Comparison of ENCODE assay signal across 28 cellular contexts in the genomic region with DNA sequence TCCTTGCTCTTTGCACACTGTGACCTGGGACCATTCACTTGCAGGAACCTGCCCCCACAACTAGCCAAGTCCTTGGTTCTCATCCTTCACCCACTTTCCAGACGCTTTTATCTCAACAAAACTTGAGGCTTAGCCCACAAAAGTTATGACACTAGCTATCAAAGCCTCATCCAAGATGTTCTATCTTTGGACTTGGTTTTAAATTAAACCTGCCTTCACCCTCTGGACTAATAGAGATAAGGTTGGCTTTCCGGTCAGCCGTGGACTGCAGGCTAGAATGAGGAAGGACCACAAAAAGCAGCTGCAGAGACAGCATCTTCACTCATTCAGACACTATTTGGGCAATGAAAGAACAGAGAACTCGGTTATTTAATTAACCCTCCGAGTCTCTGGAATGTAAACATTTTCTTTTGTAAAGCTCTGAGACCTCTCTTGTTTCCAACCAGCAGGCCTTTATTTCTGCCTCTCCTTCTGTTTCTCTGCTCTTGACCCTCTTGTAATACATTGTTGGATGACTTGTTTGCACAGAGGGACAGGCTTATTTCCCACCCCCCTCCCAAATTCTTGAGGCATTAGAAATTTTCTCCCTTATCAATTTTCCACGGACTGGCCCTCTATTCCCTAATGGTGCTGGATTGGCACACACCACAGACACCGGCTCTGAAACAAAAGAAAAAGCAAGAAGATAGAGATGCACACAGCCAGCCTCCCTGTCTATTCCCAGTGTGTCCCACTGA.
"Had no signal": no experiment of that assay in that cellular context is flagged by ENCODE, and none has a peak within 500 bp of the region (broad histone marks: within the 10 kb centered on the region; RNA-seq: fewer than 3 reads in every experiment).

No MANE protein-coding gene starts in this region.

- H3K36me3 Mint-ChIP-seq: activated CD8-positive, alpha-beta memory T cell treated with anti-CD3 and anti-CD28 coated beads, Interleukin-2, amount 10 ng/mL, durations not matched to agents 7 days and 5 days; activated naive CD4-positive, alpha-beta T cell treated with anti-CD3 and anti-CD28 coated beads, Interleukin-2, amount 10 ng/mL, durations not matched to agents 7 days and 5 days; natural killer cell treated with Interleukin-12 subunit alpha and Interleukin-12 subunit beta and Interleukin-15 and Interleukin-18, amount 100 ng/mL, for 72 hours had no signal

- H3K27ac Mint-ChIP-seq: activated CD4-positive, alpha-beta T cell treated with anti-CD3 and anti-CD28 coated beads, Interleukin-2, amount 10 ng/mL, durations not matched to agents 7 days and 5 days; activated CD8-positive, alpha-beta memory T cell treated with anti-CD3 and anti-CD28 coated beads, Interleukin-2, amount 10 ng/mL, durations not matched to agents 7 days and 5 days; activated CD8-positive, alpha-beta T cell treated with anti-CD3 and anti-CD28 coated beads for 36 hours; activated naive CD4-positive, alpha-beta T cell treated with anti-CD3 and anti-CD28 coated beads, Interleukin-2, amount 10 ng/mL, durations not matched to agents 7 days and 5 days; endodermal cell; natural killer cell treated with Interleukin-12 subunit alpha and Interleukin-12 subunit beta and Interleukin-15 and Interleukin-18, amount 100 ng/mL, for 72 hours; T-helper 1 cell treated with Interleukin-12 subunit alpha and Interleukin-12 subunit beta and Interleukin-4 antibody, amounts not matched to agents 30 μg/mL and 1 μg/mL, for 36 hours had no signal

- H3K9me3 ChIP-seq: esophagus squamous epithelium, gastrocnemius medialis, testis had no signal

- H3K9me3 Mint-ChIP-seq: activated CD4-positive, alpha-beta T cell treated with anti-CD3 and anti-CD28 coated beads, Interleukin-2, amount 10 ng/mL, durations not matched to agents 7 days and 5 days; activated CD8-positive, alpha-beta T cell treated with anti-CD3 and anti-CD28 coated beads for 36 hours; activated naive CD4-positive, alpha-beta T cell treated with anti-CD3 and anti-CD28 coated beads, Interleukin-2, amount 10 ng/mL, durations not matched to agents 7 days and 5 days; endodermal cell; T-helper 1 cell treated with Interleukin-12 subunit alpha and Interleukin-12 subunit beta and Interleukin-4 antibody, amounts not matched to agents 30 μg/mL and 1 μg/mL, for 36 hours had no signal

- H3K4me1 Mint-ChIP-seq: activated CD4-positive, alpha-beta T cell treated with anti-CD3 and anti-CD28 coated beads, Interleukin-2, amount 10 ng/mL, durations not matched to agents 7 days and 5 days; activated CD8-positive, alpha-beta memory T cell treated with anti-CD3 and anti-CD28 coated beads, Interleukin-2, amount 10 ng/mL, durations not matched to agents 7 days and 5 days; activated naive CD4-positive, alpha-beta T cell treated with anti-CD3 and anti-CD28 coated beads, Interleukin-2, amount 10 ng/mL, durations not matched to agents 7 days and 5 days had no signal

- H3K36me3 ChIP-seq: esophagus squamous epithelium, gastrocnemius medialis had no signal

- DNase-seq: activated CD4-positive, alpha-beta T cell treated with anti-CD3 and anti-CD28 coated beads, Interleukin-2, amount 10 ng/mL, durations not matched to agents 7 days and 5 days; activated CD4-positive, CD25-positive, alpha-beta regulatory T cell treated with anti-CD3 and anti-CD28 coated beads, Interleukin-2, amount 50 U/mL, for 72 hours; activated CD8-positive, alpha-beta memory T cell treated with anti-CD3 and anti-CD28 coated beads, Interleukin-2, amount 10 ng/mL, durations not matched to agents 7 days and 5 days; activated CD8-positive, alpha-beta T cell treated with anti-CD3 and anti-CD28 coated beads for 36 hours; activated effector memory CD4-positive, alpha-beta T cell treated with anti-CD3 and anti-CD28 coated beads, Interleukin-2, amount 50 U/mL, for 16 hours; activated naive CD4-positive, alpha-beta T cell treated with anti-CD3 and anti-CD28 coated beads, Interleukin-2, amount 10 ng/mL, durations not matched to agents 7 days and 5 days; activated T-cell treated with anti-CD3 and anti-CD28 coated beads for 4 hours; amygdala; cerebellar nuclear complex; endodermal cell; esophagus squamous epithelium; gastrocnemius medialis; hypothalamus; left ventricle myocardium superior; mammary epithelial cell; midbrain; occipital lobe; stimulated activated CD4-positive, alpha-beta T cell treated with anti-CD3 and anti-CD28 coated beads, Interleukin-2, amount 100 ng/mL, for 48 hours; stimulated activated CD8-positive, alpha-beta memory T cell treated with anti-CD3 and anti-CD28 coated beads, Interleukin-4, amount 100 ng/mL, for 48 hours; stimulated activated naive CD4-positive, alpha-beta T cell; T1000; testis; trophoblast cell had no signal

- H3K4me3 ChIP-seq: coronary artery, esophagus squamous epithelium, gastrocnemius medialis, testis had no signal

- H3K27me3 Mint-ChIP-seq: activated CD8-positive, alpha-beta T cell treated with anti-CD3 and anti-CD28 coated beads for 36 hours; activated naive CD4-positive, alpha-beta T cell treated with anti-CD3 and anti-CD28 coated beads, Interleukin-2, amount 10 ng/mL, durations not matched to agents 7 days and 5 days had no signal

- ATAC-seq: activated CD8-positive, alpha-beta memory T cell treated with anti-CD3 and anti-CD28 coated beads, Interleukin-2, amount 10 ng/mL, durations not matched to agents 7 days and 5 days; activated CD8-positive, alpha-beta T cell treated with anti-CD3 and anti-CD28 coated beads for 36 hours; gastrocnemius medialis; left ventricle myocardium superior; natural killer cell treated with Interleukin-12 subunit alpha and Interleukin-12 subunit beta and Interleukin-15 and Interleukin-18, amount 100 ng/mL, for 72 hours; sciatic nerve had no signal

- H3K4me3 Mint-ChIP-seq: activated CD4-positive, alpha-beta T cell treated with anti-CD3 and anti-CD28 coated beads, Interleukin-2, amount 10 ng/mL, durations not matched to agents 7 days and 5 days; activated CD8-positive, alpha-beta memory T cell treated with anti-CD3 and anti-CD28 coated beads, Interleukin-2, amount 10 ng/mL, durations not matched to agents 7 days and 5 days; activated CD8-positive, alpha-beta T cell treated with anti-CD3 and anti-CD28 coated beads for 36 hours; activated naive CD4-positive, alpha-beta T cell treated with anti-CD3 and anti-CD28 coated beads, Interleukin-2, amount 10 ng/mL, durations not matched to agents 7 days and 5 days; endodermal cell; natural killer cell treated with Interleukin-12 subunit alpha and Interleukin-12 subunit beta and Interleukin-15 and Interleukin-18, amount 100 ng/mL, for 72 hours; T-helper 1 cell treated with Interleukin-12 subunit alpha and Interleukin-12 subunit beta and Interleukin-4 antibody, amounts not matched to agents 30 μg/mL and 1 μg/mL, for 36 hours had no signal

- H3K27ac ChIP-seq: coronary artery, esophagus squamous epithelium, gastrocnemius medialis, testis, VCaP had no signal

- H3K27me3 ChIP-seq: esophagus squamous epithelium, gastrocnemius medialis, testis had no signal

- H3K4me1 ChIP-seq: gastrocnemius medialis, testis had no signal
